In genomic region chr16:77736879-77737278, GRCh38 we compare ENCODE assay signal across 1 cellular context.
TF ChIP-seq lines count a peak whose summit lies in the region.

No MANE protein-coding gene starts in this region.

TF ChIP-seq in K562, 482 proteins besides CTCF, POLR2A, EP300 and RAD21 (continued from another document):
- 0 out of 2 replicates have a peak, but pooled peaks have one; percentile 32 for TF ChIP-seq HMBOX1 (IDR thresholded peaks at IDR 0.05)
